9 cellular contexts compared by ENCODE assay signal in genomic region chr7:151851782-151852181, GRCh38. TPM values are rescaled to one million over a fixed set of nuclear protein-coding genes. Genes with fewer than 3 reads are reported as not detected.
DNase-seq lines count a peak whose midpoint lies in the region; ATAC-seq and TF ChIP-seq lines count a peak whose summit lies in the region.
"Had no signal": no experiment of that assay in that cellular context is flagged by ENCODE, and none has a peak within 500 bp of the region (broad histone marks: within the 10 kb centered on the region; RNA-seq: fewer than 3 reads in every experiment).

No MANE protein-coding gene starts in this region.

- H4K20me1 ChIP-seq in OCI-LY3 (ENCODE audit: insufficient read depth, low read length): no peaks in the 10 kb centered on the region
- no peaks in the 10 kb centered on the region for H4K20me1 ChIP-seq in fibroblast of lung (ENCODE audit: control insufficient read depth, extremely low read depth, insufficient read depth, low read length)

- H3K27ac ChIP-seq in OCI-LY3 (ENCODE audit: low read length) (no peak overlapping the region), fibroblast of lung (ENCODE audit: insufficient read depth, low read length) (no peak overlapping the region), skeletal muscle tissue (ENCODE audit: low read depth, low read length) (peak overlapping the region; percentile 36)

- peak overlapping the region; percentile 74 for H3K4me2 ChIP-seq in OCI-LY3 (ENCODE audit: low read length)
- H3K4me2 ChIP-seq in fibroblast of lung (ENCODE audit: extremely low read depth, insufficient read depth, low read length): peak overlapping the region; percentile 59

- H3K36me3 ChIP-seq in OCI-LY3 (replicated peaks; ENCODE audit: low read depth, low read length) (no peaks in the 10 kb centered on the region), fibroblast of lung (ENCODE audit: control insufficient read depth, insufficient read depth, low read length) (no peaks in the 10 kb centered on the region), skeletal muscle tissue (ENCODE audit: control insufficient read depth in 3 of 3, insufficient read depth in 3 of 3, low read length in 3 of 3) (no peaks in the 10 kb centered on the region)

- peaks cover 7% of the 10 kb centered on the region; the same call in 1 of the 2 replicates for H3K27me3 ChIP-seq in OCI-LY3 (ENCODE audit: low read depth, low read length)
- peaks cover 3% of the 10 kb centered on the region for H3K27me3 ChIP-seq in fibroblast of lung (ENCODE audit: control insufficient read depth, insufficient read depth, low read length)
- H3K27me3 ChIP-seq in skeletal muscle tissue (ENCODE audit: control insufficient read depth in 3 of 3, insufficient read depth in 3 of 3, low read length in 3 of 3): peaks cover 0 to 9% (median 4%) of the 10 kb centered on the region in 3 donors

- H3K9ac ChIP-seq in OCI-LY3 (ENCODE audit: low read length) (no peak overlapping the region), fibroblast of lung (ENCODE audit: insufficient read depth, low read length) (no peak overlapping the region), skeletal muscle tissue (ENCODE audit: low read depth in 1 of 3, low read length in 3 of 3) (no peak overlapping the region)

- H3K4me1 ChIP-seq in OCI-LY3 (ENCODE audit: low read length): peaks cover 13% of the 10 kb centered on the region
- no peaks in the 10 kb centered on the region for H3K4me1 ChIP-seq in fibroblast of lung (ENCODE audit: control insufficient read depth, extremely low read depth, insufficient read depth, low read length)
- H3K4me1 ChIP-seq in skeletal muscle tissue (ENCODE audit: control insufficient read depth in 3 of 3, insufficient read depth in 3 of 3, low read length in 3 of 3): peaks cover 5 to 36% (median 16%) of the 10 kb centered on the region in 3 donors

- H3K9me3 ChIP-seq in OCI-LY3 (ENCODE audit: insufficient read depth, low read length) (no peaks in the 10 kb centered on the region), fibroblast of lung (ENCODE audit: control insufficient read depth, insufficient read depth, low read depth, low read length) (no peaks in the 10 kb centered on the region), skeletal muscle tissue (ENCODE audit: control insufficient read depth in 3 of 3, low read length in 3 of 3) (no peaks in the 10 kb centered on the region)

- in situ Hi-C loops in G401 (cut with HindIII; ENCODE audit: low sequenced_read_pairs): no loop called here

- H3K79me2 ChIP-seq in OCI-LY3 (ENCODE audit: low read length): no peaks in the 10 kb centered on the region
- H3K79me2 ChIP-seq in fibroblast of lung (ENCODE audit: control insufficient read depth, insufficient read depth, low read length): no peaks in the 10 kb centered on the region

- DNase-seq in fibroblast of lung (ENCODE audit: low read depth in 2 of 2) (no peak), G401 (ENCODE audit: low spot score) (no peak), NCI-H2171 treated with DMSO at 0.1 percent for 48 hours (lab: John Stamatoyannopoulos, UW) (no peak), NCI-H524 treated with DMSO at 0.1 percent for 48 hours (lab: John Stamatoyannopoulos, UW) (no peak)
- DNase-seq: effector CD4-positive, alpha-beta T cell had no signal

- H3K4me3 ChIP-seq in OCI-LY3 (ENCODE audit: low read length) (peak overlapping the region; percentile 59), fibroblast of lung (replicated peaks in 1 of 4; ENCODE audit: control extremely low read depth in 1 of 4, insufficient read depth in 1 of 4, low read depth in 3 of 4, low read length in 4 of 4) (peak overlapping the region in 1 of 4 experiments; percentile 20), skeletal muscle tissue (ENCODE audit: low read length in 3 of 3) (peak overlapping the region in 2 of 3 donors; percentile 22 to 38)

- no peak overlapping the region for H2AFZ ChIP-seq in OCI-LY3 (ENCODE audit: low read depth, low read length)
- H2AFZ ChIP-seq in fibroblast of lung (ENCODE audit: low read length): no peak overlapping the region

- ATAC-seq in GM19351 (IDR thresholded peaks at IDR 0.05; ENCODE audit: unreplicated experiment) (peak; percentile 15), HG03469 (IDR thresholded peaks at IDR 0.05; ENCODE audit: unreplicated experiment) (no peak)

- TF ChIP-seq CTCF in OCI-LY3 (IDR thresholded peaks at IDR 0.05; ENCODE audit: low read depth, low read length) (no peak), fibroblast of lung (conservative IDR thresholded peaks at IDR 0.05 in 1 of 2, IDR thresholded peaks at IDR 0.05 in 1 of 2; ENCODE audit: low read depth in 1 of 2, low read length in 2 of 2) (no peak)

RNA-seq across cellular contexts. Expression of gene PRKAG2, which starts 25.1 kb away (rescaled TPM):
- total RNA-seq in fibroblast of lung (8.0 and 11.9 TPM in 2 replicates), skeletal muscle tissue (4.7 TPM)
- polyA plus RNA-seq in fibroblast of lung: 28.0 and 56.7 TPM in 2 replicates
- 19.2 and 33.4 TPM in 2 replicates for polyA plus RNA-seq in fibroblast of lung (2012)
- 2.2 and 6.9 TPM in 2 replicates for polyA minus RNA-seq in fibroblast of lung (ENCODE audit: low replicate concordance)
- total RNA-seq in G401 (2014; rRNA removed; shearing (Covaris generic)): 92.4 and 97.3 TPM in 2 replicates
